Comparison of ENCODE assay signal across 1 cellular context in the genomic region with DNA sequence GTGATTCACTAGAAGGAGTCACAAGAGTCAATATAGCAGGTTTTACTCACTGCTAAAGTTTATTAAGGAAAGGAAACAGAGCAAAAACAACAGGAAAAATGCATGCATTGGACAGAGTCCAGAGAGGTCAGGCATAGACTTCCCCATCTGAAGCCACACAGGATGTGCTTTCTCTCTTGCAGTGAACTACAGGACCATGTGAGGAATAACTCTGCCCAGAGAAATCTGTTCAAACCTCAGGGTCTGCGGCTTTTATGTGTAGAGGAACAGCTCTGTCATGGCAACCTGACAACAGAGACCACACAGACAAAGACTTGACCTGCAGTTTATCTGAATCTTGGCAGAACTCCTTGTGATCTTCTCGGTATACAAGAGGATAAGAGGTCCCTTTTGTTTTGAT.
TF ChIP-seq lines count a peak whose summit lies in the region.

No MANE protein-coding gene starts in this region.

TF ChIP-seq in endothelial cell of umbilical vein, 7 proteins besides CTCF, POLR2A, EP300 and RAD21:
- TF ChIP-seq, protein P1, sequence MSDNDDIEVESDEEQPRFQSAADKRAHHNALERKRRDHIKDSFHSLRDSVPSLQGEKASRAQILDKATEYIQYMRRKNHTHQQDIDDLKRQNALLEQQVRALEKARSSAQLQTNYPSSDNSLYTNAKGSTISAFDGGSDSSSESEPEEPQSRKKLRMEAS (IDR thresholded peaks at IDR 0.05; ENCODE audit: insufficient read depth, insufficient read length), result no peak
- TF ChIP-seq FOS (IDR thresholded peaks at IDR 0.05; ENCODE audit: borderline replicate concordance, insufficient read depth, low read length) (no peak), MYC (IDR thresholded peaks at IDR 0.05; ENCODE audit: low read depth, low read length) (no peak), JUN (IDR thresholded peaks at IDR 0.05; ENCODE audit: borderline replicate concordance, insufficient read depth, insufficient read length, low read depth) (no peak), EZH2 (IDR thresholded peaks at IDR 0.05; ENCODE audit: borderline replicate concordance, low read depth, low read length, severe bottlenecking) (no peak), GATA2 (IDR thresholded peaks at IDR 0.05; ENCODE audit: insufficient read depth, insufficient read length, low read depth, low read length) (no peak), POLR2AphosphoS5 (IDR thresholded peaks at IDR 0.05; ENCODE audit: insufficient read depth, low read depth, low read length) (no peak)
